Comparison of ENCODE assay signal across 2 cellular contexts in genomic region chr19:3781603-3782002, GRCh38.
TF ChIP-seq lines count a peak whose summit lies in the region.

No MANE protein-coding gene starts in this region.

TF ChIP-seq in HEK293, 187 proteins besides CTCF, POLR2A, EP300 and RAD21:
- peak; percentile 19 for TF ChIP-seq SETDB1 (IDR thresholded peaks at IDR 0.05; ENCODE audit: insufficient read length, low read length)
- peak; percentile 99 for TF ChIP-seq ZNF707 (tag by site-specific recombination; IDR thresholded peaks at IDR 0.05)
- no peak for TF ChIP-seq ZNF629 (tag by site-specific recombination; IDR thresholded peaks at IDR 0.05)
- TF ChIP-seq ZNF280D (tag by site-specific recombination; IDR thresholded peaks at IDR 0.05): 0 out of 2 replicates have a peak, but pooled peaks have one; percentile 25

TF ChIP-seq in K562, 482 proteins besides CTCF, POLR2A, EP300 and RAD21:
- TF ChIP-seq ADNP (tag; IDR thresholded peaks at IDR 0.05) (peak; percentile 48; the same call in 1 of the 2 replicates), ZBTB11 (CRISPR knock-in tag; IDR thresholded peaks at IDR 0.05) (no peak), ZNF707 (CRISPR knock-in tag; conservative IDR thresholded peaks at IDR 0.05) (peak; percentile 99), KDM1A (IDR thresholded peaks at IDR 0.05) (0 out of 4 replicates have a peak, but pooled peaks of 1 of the 2 experiments have one; percentile 5), ETS1 (conservative IDR thresholded peaks at IDR 0.05; ENCODE audit: control insufficient read depth, low read depth, low read length) (no peak), RCOR1 (IDR thresholded peaks at IDR 0.05; ENCODE audit: borderline replicate concordance in 1 of 2, low read depth in 2 of 2, low read length in 2 of 2) (no peak), NFRKB (IDR thresholded peaks at IDR 0.05; ENCODE audit: low read depth) (no peak), XRCC5 (IDR thresholded peaks at IDR 0.05; ENCODE audit: low read depth, low read length) (peak; percentile 34; the same call in 1 of the 2 replicates), IRF2 (CRISPR knock-in tag; IDR thresholded peaks at IDR 0.05) (no peak), E2F1 (CRISPR knock-in tag; IDR thresholded peaks at IDR 0.05) (no peak), CBX1 (IDR thresholded peaks at IDR 0.05; ENCODE audit: low read depth) (peak; percentile 81), ZHX1 (conservative IDR thresholded peaks at IDR 0.05; ENCODE audit: low read length) (no peak), CBX8 (IDR thresholded peaks at IDR 0.05; ENCODE audit: borderline replicate concordance, extremely low read depth, low read depth, low read length, poor library complexity, severe bottlenecking) (no peak), TRIM28 (IDR thresholded peaks at IDR 0.05) (peak; percentile 88), TOE1 (IDR thresholded peaks at IDR 0.05; ENCODE audit: borderline replicate concordance) (no peak), TOE1 (CRISPR knock-in tag; IDR thresholded peaks at IDR 0.05; ENCODE audit: borderline replicate concordance, low read depth) (no peak), ZNF23 (CRISPR knock-in tag; IDR thresholded peaks at IDR 0.05) (no peak), CBX5 (IDR thresholded peaks at IDR 0.05; ENCODE audit: borderline replicate concordance, low read depth) (peak; percentile 73; the same call in 1 of the 2 replicates), CBX3 (IDR thresholded peaks at IDR 0.05; ENCODE audit: borderline replicate concordance in 1 of 2, low read length in 2 of 2) (peak; percentile 90 to 93)
